In genomic region chr9:33466565-33467495, GRCh38 we compare ENCODE assay signal across 8 cellular contexts. TPM values are rescaled to one million over a fixed set of nuclear protein-coding genes. Genes with fewer than 3 reads are reported as not detected.
A peak's percentile ranks its signal among the peaks of the same experiment; 100 is the strongest.
DNase-seq lines count a peak whose midpoint lies in the region; ATAC-seq and TF ChIP-seq lines count a peak whose summit lies in the region.
"Had no signal": no experiment of that assay in that cellular context is flagged by ENCODE, and none has a peak within 500 bp of the region (broad histone marks: within the 10 kb centered on the region; RNA-seq: fewer than 3 reads in every experiment).

No MANE protein-coding gene starts in this region.

- peaks cover 1% of the 10 kb centered on the region for H3K4me1 ChIP-seq in MM.1S (ENCODE audit: low read length)

- intact Hi-C loops in activated CD4-positive, alpha-beta memory T cell treated with anti-CD3 and anti-CD28 coated beads for 36 hours (cut with micrococcal nuclease), result loop anchor here (1.0 kb wide), 2 partner anchors 64 to 92 kb away; no protein-coding TSS in a partner anchor

- DNase-seq in GM12865 (ENCODE audit: low read depth), result peak; percentile 61
- DNase-seq in MM.1S, result peak; percentile 67
- peak; percentile 80 for DNase-seq in activated CD4-positive, alpha-beta memory T cell treated with anti-CD3 and anti-CD28 coated beads for 36 hours
- peak; percentile 74 for DNase-seq in effector CD4-positive, alpha-beta T cell
- DNase-seq in mucosa of gallbladder (ENCODE audit: low spot score), result peak; percentile 48
- DNase-seq in stimulated activated naive CD8-positive, alpha-beta T cell treated with anti-CD3 and anti-CD28 coated beads, Interleukin-15, Interleukin-2, amounts not matched to agents 100 U/mL and 50 U/mL, for 24 hours, result peak; percentile 83

- no peak overlapping the region for H2AFZ ChIP-seq in MM.1S (ENCODE audit: low read length)

- POLR2A ChIA-PET in activated CD4-positive, alpha-beta memory T cell treated with anti-CD3 and anti-CD28 coated beads for 36 hours (lab: Charles Lee), result interaction anchor here (1.0 to 1.2 kb wide), 3 partner anchors 19 to 92 kb away, joined by 4 to 10 read pairs (median 7); partner anchors contain the start of gene AQP3

- peaks cover 12% of the 10 kb centered on the region for H3K36me3 ChIP-seq in MM.1S (replicated peaks; ENCODE audit: insufficient read depth, low read length)

- H3K27ac Mint-ChIP-seq in activated CD4-positive, alpha-beta memory T cell treated with anti-CD3 and anti-CD28 coated beads for 36 hours, result no peak overlapping the region
- H3K27ac Mint-ChIP-seq: activated naive CD8-positive, alpha-beta T cell had no signal

- CTCF ChIA-PET in activated CD4-positive, alpha-beta memory T cell treated with anti-CD3 and anti-CD28 coated beads for 36 hours (lab: Charles Lee), result interaction anchor here (0.7 to 20.4 kb wide), 30 partner anchors 9 to 240 kb away, joined by 3 to 386 read pairs (median 5); partner anchors contain the start of genes ANKRD18B, AQP3 and AQP7

- peaks cover 5% of the 10 kb centered on the region for H3K4me1 Mint-ChIP-seq in activated CD4-positive, alpha-beta memory T cell treated with anti-CD3 and anti-CD28 coated beads for 36 hours (ENCODE audit: low read depth)

- no peaks in the 10 kb centered on the region for H3K9me3 ChIP-seq in MM.1S (replicated peaks; ENCODE audit: insufficient read depth, low read length)

- H3K27ac ChIP-seq in MM.1S (ENCODE audit: low read length), result no peak overlapping the region

- H3F3A ChIP-seq in MM.1S (ENCODE audit: insufficient read depth, low read length), result no peaks in the 10 kb centered on the region

- no peaks in the 10 kb centered on the region for H3K27me3 ChIP-seq in MM.1S (replicated peaks; ENCODE audit: insufficient read depth, low read length)

- no peak overlapping the region for H3K9ac ChIP-seq in MM.1S (ENCODE audit: low read length)

- H3K27me3 Mint-ChIP-seq in activated CD4-positive, alpha-beta memory T cell treated with anti-CD3 and anti-CD28 coated beads for 36 hours, result no peaks in the 10 kb centered on the region
- H3K27me3 Mint-ChIP-seq: activated naive CD8-positive, alpha-beta T cell had no signal

- H3K4me3 ChIP-seq in GM12865 (ENCODE audit: low read depth, low read length) (no peak overlapping the region), MM.1S (ENCODE audit: low read length) (no peak overlapping the region)

- H3K9me2 ChIP-seq in MM.1S (replicated peaks; ENCODE audit: insufficient read depth, low read length), result no peaks in the 10 kb centered on the region

- H3K4me3 Mint-ChIP-seq in activated CD4-positive, alpha-beta memory T cell treated with anti-CD3 and anti-CD28 coated beads for 36 hours, result no peak overlapping the region
- H3K4me3 Mint-ChIP-seq: activated naive CD8-positive, alpha-beta T cell had no signal

- no peaks in the 10 kb centered on the region for H4K20me1 ChIP-seq in MM.1S (ENCODE audit: insufficient read depth, low read length)

- H3K36me3 Mint-ChIP-seq in activated CD4-positive, alpha-beta memory T cell treated with anti-CD3 and anti-CD28 coated beads for 36 hours, result peaks cover 51% of the 10 kb centered on the region

- H3K9me3 Mint-ChIP-seq in activated CD4-positive, alpha-beta memory T cell treated with anti-CD3 and anti-CD28 coated beads for 36 hours, result no peaks in the 10 kb centered on the region

- peak; percentile 53 for ATAC-seq in stimulated activated naive CD8-positive, alpha-beta T cell treated with anti-CD3 and anti-CD28 coated beads, Interleukin-15, Interleukin-2, amounts not matched to agents 100 U/mL and 50 U/mL, for 24 hours
- ATAC-seq in HG02870 (IDR thresholded peaks at IDR 0.05; ENCODE audit: unreplicated experiment), result no peak

- H3K4me2 ChIP-seq in MM.1S (ENCODE audit: low read depth, low read length), result no peak overlapping the region

- H3K79me2 ChIP-seq in MM.1S (ENCODE audit: low read length), result peaks cover 34% of the 10 kb centered on the region

- TF ChIP-seq CTCF in GM12865 (IDR thresholded peaks at IDR 0.05; ENCODE audit: insufficient read depth, low read depth, low read length, missing control alignments) (peak; percentile 98), MM.1S (IDR thresholded peaks at IDR 0.05; ENCODE audit: low read length) (peak; percentile 94)

RNA-seq across cellular contexts. Expression of gene NOL6, which starts 6.9 kb away (rescaled TPM):
- total RNA-seq in activated CD4-positive, alpha-beta memory T cell treated with anti-CD3 and anti-CD28 coated beads for 36 hours, result 10 to 100 TPM; 38.1 to 39.7 TPM
- 18.9 TPM for total RNA-seq in mucosa of gallbladder

RNA-seq across cellular contexts. Expression of gene AQP3, which starts 19.4 kb away (rescaled TPM):
- total RNA-seq in activated CD4-positive, alpha-beta memory T cell treated with anti-CD3 and anti-CD28 coated beads for 36 hours, result 10 to 100 TPM; 19.4 to 20.2 TPM
- 26.2 TPM for total RNA-seq in mucosa of gallbladder

RNA-seq across cellular contexts. Expression of gene ANKRD18B, which starts 57.2 kb away (rescaled TPM):
- 1 to 10 TPM in 1 of 2 experiments, under 1 TPM in 1; 0.31 to 1.5 TPM for total RNA-seq in activated CD4-positive, alpha-beta memory T cell treated with anti-CD3 and anti-CD28 coated beads for 36 hours
- total RNA-seq in mucosa of gallbladder, result 2.1 TPM
